8 cellular contexts compared by ENCODE assay signal in the genomic region with DNA sequence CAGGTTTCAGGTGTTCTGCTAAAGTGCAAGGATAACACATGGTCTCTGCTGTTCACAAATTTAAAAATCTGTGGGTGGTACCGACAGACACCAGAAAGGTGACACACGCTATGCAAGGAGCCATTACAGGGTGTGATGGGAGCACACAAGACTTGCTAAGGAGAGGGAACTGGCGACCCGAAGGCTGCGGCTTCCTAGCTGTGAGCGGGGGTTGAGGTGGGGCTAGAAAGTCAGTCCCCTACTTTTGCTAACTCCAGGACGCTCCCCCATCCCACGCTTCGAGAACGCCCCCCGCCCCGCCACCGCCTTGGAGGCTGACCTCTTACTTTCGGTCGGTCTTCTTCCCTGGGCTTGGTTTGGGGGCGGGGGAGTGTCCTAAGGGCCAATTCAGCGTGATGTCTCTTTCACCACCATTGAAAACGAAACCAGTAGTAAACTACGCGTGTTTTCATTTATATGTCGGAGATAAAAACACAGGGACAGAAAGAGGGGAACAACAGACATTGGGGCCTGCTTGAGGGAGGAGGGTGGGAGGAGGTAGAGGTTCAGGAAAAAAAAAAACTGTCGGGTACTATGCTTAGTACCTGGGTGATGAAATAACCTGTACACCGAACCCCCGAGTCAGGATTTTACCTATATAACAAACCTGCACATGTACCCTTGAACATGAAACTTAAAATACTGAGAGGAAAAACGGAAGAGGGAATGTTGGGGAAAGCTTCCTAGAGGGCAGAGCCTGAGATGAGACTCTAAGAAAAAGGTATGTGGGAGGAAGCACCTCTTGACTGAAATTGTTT. TPM values are rescaled to one million over a fixed set of nuclear protein-coding genes. Genes with fewer than 3 reads are reported as not detected.
A peak's percentile ranks its signal among the peaks of the same experiment; 100 is the strongest.
DNase-seq lines count a peak whose midpoint lies in the region; ATAC-seq, FAIRE-seq and TF ChIP-seq lines count a peak whose summit lies in the region.

No MANE protein-coding gene starts in this region.

- no peaks in the 10 kb centered on the region for H3K9me3 Mint-ChIP-seq in T-cell

- no peaks in the 10 kb centered on the region for H4K20me1 ChIP-seq in GM23248 (ENCODE audit: insufficient read depth)

- DNase-seq in GM23248, result peak; percentile 78
- peak in 19 of 34 experiments; percentile 19 to 51 (median 34) for DNase-seq in T-cell
- peak; percentile 40 for DNase-seq in bronchial epithelial cell (ENCODE audit: low read depth)
- DNase-seq in lower leg skin (ENCODE audit: low spot score in 2 of 2), result peak; percentile 61 to 94
- DNase-seq in stimulated activated CD8-positive, alpha-beta memory T cell treated with anti-CD3 and anti-CD28 coated beads, Interleukin-7, amount 100 ng/mL, for 48 hours (ENCODE audit: extremely low read depth in 1 of 2, low read depth in 1 of 2), result peak; percentile 48 to 69

- no peak overlapping the region for H3K4me3 Mint-ChIP-seq in T-cell

- peak overlapping the region; percentile 97 for H3K27ac ChIP-seq in ACC112 (ENCODE audit: low read depth, low read length)
- H3K27ac ChIP-seq in GM23248, result peak overlapping the region; percentile 99

- TF ChIP-seq CTCF in bronchial epithelial cell (IDR thresholded peaks at IDR 0.05; ENCODE audit: insufficient read depth, low read length, severe bottlenecking) (no peak), lower leg skin (IDR thresholded peaks at IDR 0.05) (no peak)

- H3K4me2 ChIP-seq in GM23248 (ENCODE audit: unreplicated experiment), result peak overlapping the region; percentile 97

- CTCF ChIA-PET in T-cell (lab: Charles Lee), result interaction anchor here in 1 of 2 donors (0.6 to 1.7 kb wide), 2 partner anchors 36 to 42 kb away, joined by 4 to 6 read pairs; no protein-coding TSS in a partner anchor

- H3K9me3 ChIP-seq in GM23248 (ENCODE audit: low read depth), result no peaks in the 10 kb centered on the region

- H3K9me2 ChIP-seq in GM23248 (ENCODE audit: insufficient read depth), result no peaks in the 10 kb centered on the region

- 0 to 1% methylated on average over 12 to 25 of the region's 25 CpGs for WGBS in GM23248 (ENCODE audit: low coverage in 1 of 2, low lambda C conversion rate in 2 of 2, missing lambda C conversion rate in 2 of 2), 2 experiments
- 0 to 1% methylated on average over 25 of the region's 25 CpGs for WGBS in lower leg skin, 2 donors

- TF ChIP-seq POLR2A in lower leg skin (IDR thresholded peaks at IDR 0.05), result no peak

- peaks cover 5% of the 10 kb centered on the region for H3K36me3 Mint-ChIP-seq in T-cell

- peaks cover 48% of the 10 kb centered on the region for H3F3A ChIP-seq in GM23248 (ENCODE audit: insufficient read depth)

- H3K4me1 Mint-ChIP-seq in T-cell, result peaks cover 13 to 30% (median 16%) of the 10 kb centered on the region in 3 donors

- no peak overlapping the region for H3K27ac Mint-ChIP-seq in T-cell

- ATAC-seq in T-cell (replicated peaks in 1 of 4), result no peak
- no peak for ATAC-seq in HG03571 (IDR thresholded peaks at IDR 0.05; ENCODE audit: unreplicated experiment)
- no peak for ATAC-seq in GM18907 (IDR thresholded peaks at IDR 0.05; ENCODE audit: unreplicated experiment)

- POLR2A ChIA-PET in T-cell (lab: Charles Lee), result no interaction called here

- H3K79me2 ChIP-seq in ACC112 (ENCODE audit: control insufficient read depth, insufficient read depth, low read length, unreplicated experiment) (peaks cover 45% of the 10 kb centered on the region), GM23248 (ENCODE audit: insufficient read depth) (peaks cover 41% of the 10 kb centered on the region)

- H3K27me3 Mint-ChIP-seq in T-cell, result no peaks in the 10 kb centered on the region

- H3K4me1 ChIP-seq in ACC112 (ENCODE audit: control insufficient read depth, insufficient read depth, low read length, unreplicated experiment), result peaks cover 36% of the 10 kb centered on the region
- H3K4me1 ChIP-seq in GM23248 (ENCODE audit: insufficient read depth), result peaks cover 30% of the 10 kb centered on the region

- FAIRE-seq in bronchial epithelial cell (lab: Jason Lieb, UNC), result no peak

- no peaks in the 10 kb centered on the region for H3K27me3 ChIP-seq in ACC112 (ENCODE audit: insufficient read depth, low read length)
- no peaks in the 10 kb centered on the region for H3K27me3 ChIP-seq in GM23248 (replicated peaks; ENCODE audit: insufficient read depth)
- H3K27me3 ChIP-seq in bronchial epithelial cell (ENCODE audit: control insufficient read depth, insufficient read depth, low read length), result no peaks in the 10 kb centered on the region

- peak overlapping the region; percentile 98 for H3K9ac ChIP-seq in GM23248

- intact Hi-C loops in lower leg skin (cut with DNase I; ENCODE audit: low total_unique reads), result no loop called here

- H2AFZ ChIP-seq in ACC112 (ENCODE audit: low read length, unreplicated experiment), result peak overlapping the region; percentile 61
- peak overlapping the region; percentile 83 for H2AFZ ChIP-seq in GM23248

- H3K36me3 ChIP-seq in ACC112 (ENCODE audit: insufficient read depth, low read length) (peaks cover 8% of the 10 kb centered on the region; the same call in 1 of the 2 replicates), GM23248 (ENCODE audit: low read depth) (no peaks in the 10 kb centered on the region), bronchial epithelial cell (ENCODE audit: control insufficient read depth, insufficient read depth, low read length) (no peaks in the 10 kb centered on the region)

- in situ Hi-C loops in GM23248 (cut with MboI), result no loop called here

- H3K4me3 ChIP-seq in ACC112 (ENCODE audit: low read depth, low read length) (peak overlapping the region; percentile 90), GM23248 (peak overlapping the region; percentile 82), bronchial epithelial cell (ENCODE audit: low read depth, low read length) (peak overlapping the region; percentile 35), lower leg skin (ENCODE audit: low read depth, poor library complexity, severe bottlenecking) (peak overlapping the region; percentile 37)

RNA-seq across cellular contexts. Expression of gene CKS1B, which starts 1.1 kb away (rescaled TPM):
- 45.6 and 50.3 TPM in 2 replicates for total RNA-seq in GM23248 (2014; rRNA removed; shearing (Covaris generic))
- 113 and 119 TPM in 2 replicates for polyA plus RNA-seq in GM23248 (2016; fragmentation: Nextera tagmentation; extraction: Ambion mirVana)
- total RNA-seq in T-cell (10 to 100 TPM in 4 of 5 donors, 1 to 10 TPM in 1; 7.9 to 11.8 (median 10.3) TPM), bronchial epithelial cell (56.3 and 76.9 TPM in 2 replicates), lower leg skin (10 to 100 TPM; 40.0 to 58.7 (median 45.3) TPM)

RNA-seq across cellular contexts. Expression of gene SHC1, which starts 5.1 kb away (rescaled TPM):
- total RNA-seq in GM23248 (2014; rRNA removed; shearing (Covaris generic)), result 295 and 319 TPM in 2 replicates
- polyA plus RNA-seq in GM23248 (2016; fragmentation: Nextera tagmentation; extraction: Ambion mirVana), result 275 and 278 TPM in 2 replicates
- total RNA-seq in T-cell, result 10 to 100 TPM; 61.3 to 88.2 (median 76.8) TPM
- total RNA-seq in bronchial epithelial cell, result 216 and 351 TPM in 2 replicates
- 10 to 100 TPM; 45.4 to 68.9 (median 66.4) TPM for total RNA-seq in lower leg skin

RNA-seq across cellular contexts. Expression of gene FLAD1, which starts 7.5 kb away (rescaled TPM):
- 15.6 and 21.3 TPM in 2 replicates for total RNA-seq in GM23248 (2014; rRNA removed; shearing (Covaris generic))
- polyA plus RNA-seq in GM23248 (2016; fragmentation: Nextera tagmentation; extraction: Ambion mirVana), result 26.4 and 30.2 TPM in 2 replicates
- 10 to 100 TPM; 32.8 to 64.3 (median 53.4) TPM for total RNA-seq in T-cell
- total RNA-seq in bronchial epithelial cell, result 40.8 and 49.3 TPM in 2 replicates
- total RNA-seq in lower leg skin, result 10 to 100 TPM; 38.7 to 45.3 (median 41.6) TPM

RNA-seq across cellular contexts. Expression of gene PYGO2, which starts 14.0 kb away (rescaled TPM):
- total RNA-seq in GM23248 (2014; rRNA removed; shearing (Covaris generic)), result 13.2 and 14.9 TPM in 2 replicates
- 14.7 and 15.4 TPM in 2 replicates for polyA plus RNA-seq in GM23248 (2016; fragmentation: Nextera tagmentation; extraction: Ambion mirVana)
- 10 to 100 TPM; 36.0 to 70.8 (median 68.5) TPM for total RNA-seq in T-cell
- 7.4 and 20.0 TPM in 2 replicates for total RNA-seq in bronchial epithelial cell
- total RNA-seq in lower leg skin, result 10 to 100 TPM; 31.9 to 38.0 (median 36.3) TPM

RNA-seq across cellular contexts. Expression of gene LENEP, which starts 17.8 kb away (rescaled TPM):
- total RNA-seq in GM23248 (2014; rRNA removed; shearing (Covaris generic)), result not detected in 2 replicates
- not detected in 2 replicates for polyA plus RNA-seq in GM23248 (2016; fragmentation: Nextera tagmentation; extraction: Ambion mirVana)
- total RNA-seq in T-cell (1 to 10 TPM in 3 of 5 donors, not detected in 2; 1.3 to 3.0 (median 1.6) TPM), bronchial epithelial cell (0.51 TPM in 1 of 2 replicates, not detected in the other), lower leg skin (1 to 10 TPM in 1 of 4 donors, not detected in 3; 1.4 TPM)

Comparison
In these comparisons a context has a peak if more than half of its experiments do, and no peak if none do; other contexts are left out.
1. H3K4me3 ChIP-seq: peak in every context shown above with its lines; median percentile 90 in ACC112; 82 in GM23248; 37 in lower leg skin; 35 in bronchial epithelial cell.